9 cellular contexts compared by ENCODE assay signal in the genomic region with DNA sequence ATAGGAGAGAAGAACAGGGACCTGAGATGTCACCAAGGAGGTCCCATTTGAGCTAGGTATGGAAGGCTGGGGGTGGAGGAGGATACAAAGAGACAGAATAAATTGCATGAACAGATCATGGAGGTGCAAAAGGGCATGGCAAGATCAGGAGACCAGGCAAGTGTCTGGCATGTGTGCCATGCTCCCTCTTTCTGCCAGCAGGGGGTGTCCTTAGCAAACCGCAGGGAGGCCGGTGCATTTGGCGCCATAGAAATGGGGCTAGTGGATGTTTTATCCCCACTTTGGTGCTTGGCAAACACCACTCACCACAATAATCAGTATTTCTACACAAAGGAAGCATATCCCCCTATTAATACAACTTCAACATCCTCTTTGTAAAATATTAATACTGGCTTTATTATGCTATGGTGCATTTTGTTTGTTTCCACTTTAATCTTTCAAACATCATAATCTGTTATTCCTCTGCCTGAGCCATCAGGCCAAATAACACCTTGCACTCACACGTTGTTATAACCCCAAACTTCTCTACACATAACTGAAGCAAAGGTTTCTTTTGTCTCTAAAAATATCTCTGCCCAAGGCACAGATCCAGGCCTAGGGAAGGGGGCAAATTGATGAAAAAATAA. TPM values are rescaled to one million over a fixed set of nuclear protein-coding genes. Genes with fewer than 3 reads are reported as not detected.
DNase-seq lines count a peak whose midpoint lies in the region; ATAC-seq and TF ChIP-seq lines count a peak whose summit lies in the region.
"Had no signal": no experiment of that assay in that cellular context is flagged by ENCODE, and none has a peak within 500 bp of the region (broad histone marks: within the 10 kb centered on the region; RNA-seq: fewer than 3 reads in every experiment).

No MANE protein-coding gene starts in this region.

- H3K79me2 ChIP-seq in SK-N-SH (ENCODE audit: insufficient read depth), result no peaks in the 10 kb centered on the region

- H3F3A ChIP-seq in SK-N-SH (replicated peaks; ENCODE audit: insufficient read depth), result peaks cover 26% of the 10 kb centered on the region

- DNase-seq in CD1c-positive myeloid dendritic cell (ENCODE audit: extremely low spot score) (peak; percentile 51), HFFc6 (no peak), SK-N-SH (peak; percentile 73), iris pigment epithelial cell (ENCODE audit: low read depth) (peak; percentile 34)
- peak; percentile 14 to 54 (median 36) for DNase-seq in activated naive CD4-positive, alpha-beta T cell (lab: John Stamatoyannopoulos, UW)
- DNase-seq in stimulated activated CD8-positive, alpha-beta memory T cell treated with anti-CD3 and anti-CD28 coated beads, Interleukin-15, amount 100 ng/mL, for 48 hours (ENCODE audit: low read depth in 2 of 2), result peak; percentile 42 to 45

- peak; percentile 89 for TF ChIP-seq CTCF in HFFc6 (IDR thresholded peaks at IDR 0.05)
- peak; percentile 74 for TF ChIP-seq CTCF in SK-N-SH (IDR thresholded peaks at IDR 0.05)

- no peaks in the 10 kb centered on the region for H3K36me3 ChIP-seq in SK-N-SH (replicated peaks in 1 of 2; ENCODE audit: control insufficient read depth in 1 of 2, insufficient read depth in 2 of 2, low read length in 1 of 2)

- no peaks in the 10 kb centered on the region for H4K20me1 ChIP-seq in SK-N-SH (ENCODE audit: insufficient read depth)

- H3K9me3 ChIP-seq in SK-N-SH, result no peaks in the 10 kb centered on the region

- POLR2A ChIA-PET in SK-N-SH (lab: Yijun Ruan, JAX), result interaction anchor here (0.8 kb wide), 1 partner anchor 124 kb away, joined by 3 read pairs; the partner anchor contains the start of gene CHTOP

- 63% methylated on average over 3 of the region's 4 CpGs for WGBS in SK-N-SH (ENCODE audit: low lambda C conversion rate)

- H2AFZ ChIP-seq in SK-N-SH (ENCODE audit: low read depth), result peak overlapping the region; percentile 64; the same call in 1 of the 2 replicates

- H3K27ac Mint-ChIP-seq in HFFc6, result peak overlapping the region; percentile 56; the same call in 1 of the 2 replicates

- H3K4me3 Mint-ChIP-seq in HFFc6, result no peak overlapping the region

- no peak overlapping the region; a peak in 1 of 4 replicates for H3K4me3 ChIP-seq in SK-N-SH (ENCODE audit: low read depth in 2 of 2, low read length in 1 of 2)

- peaks cover 2% of the 10 kb centered on the region; the same call in 1 of the 2 replicates for H3K27me3 Mint-ChIP-seq in HFFc6 (ENCODE audit: insufficient read depth)

- H3K9me3 Mint-ChIP-seq in HFFc6, result no peaks in the 10 kb centered on the region

- no peaks in the 10 kb centered on the region for H3K36me3 Mint-ChIP-seq in HFFc6 (ENCODE audit: low read depth)

- H3K9ac ChIP-seq in SK-N-SH, result no peak overlapping the region

- H3K27ac ChIP-seq in SK-N-SH (ENCODE audit: low read depth in 2 of 2, low read length in 1 of 2), result no peak overlapping the region

- TF ChIP-seq RAD21 in SK-N-SH (IDR thresholded peaks at IDR 0.05; ENCODE audit: low read length), result peak; percentile 75

- ATAC-seq in GM21528 (IDR thresholded peaks at IDR 0.05; ENCODE audit: low FRiP score, unreplicated experiment), result no peak
- no peak for ATAC-seq in HG03175 (IDR thresholded peaks at IDR 0.05; ENCODE audit: unreplicated experiment)

- H3K27me3 ChIP-seq in SK-N-SH (ENCODE audit: insufficient read depth), result no peaks in the 10 kb centered on the region

- H3K4me2 ChIP-seq in SK-N-SH, result no peak overlapping the region

- H3K4me1 ChIP-seq in SK-N-SH (ENCODE audit: control insufficient read depth in 1 of 2, insufficient read depth in 2 of 2, low read depth in 1 of 2, low read length in 1 of 2), result peaks cover 4 to 20% of the 10 kb centered on the region in 2 experiments; a peak in 3 of 4 replicates

- no peaks in the 10 kb centered on the region for H3K9me2 ChIP-seq in SK-N-SH

- no peak for TF ChIP-seq EP300 in SK-N-SH (IDR thresholded peaks at IDR 0.05; ENCODE audit: borderline replicate concordance in 1 of 2, low read depth in 1 of 2, low read length in 1 of 2)

- peaks cover 67% of the 10 kb centered on the region for H3K4me1 Mint-ChIP-seq in HFFc6 (ENCODE audit: low read depth)

- CTCF ChIA-PET in SK-N-SH (lab: Yijun Ruan, JAX), result interaction anchor here (0.7 to 18.0 kb wide), 36 partner anchors 8 to 245 kb away, joined by 3 to 283 read pairs (median 6); partner anchors contain the start of genes CHTOP, PGLYRP4, S100A14 and S100A16

TF ChIP-seq in SK-N-SH, 30 proteins besides CTCF, POLR2A, EP300 and RAD21:
- TF ChIP-seq FOXJ3 (CRISPR knock-in tag; IDR thresholded peaks at IDR 0.05) (no peak), USF2 (IDR thresholded peaks at IDR 0.05; ENCODE audit: borderline replicate concordance, low read depth, low read length) (no peak), SMC3 (IDR thresholded peaks at IDR 0.05; ENCODE audit: low read depth, low read length) (peak; percentile 56), GATA2 (CRISPR knock-in tag; IDR thresholded peaks at IDR 0.05) (no peak)
- TF ChIP-seq, protein P1, sequence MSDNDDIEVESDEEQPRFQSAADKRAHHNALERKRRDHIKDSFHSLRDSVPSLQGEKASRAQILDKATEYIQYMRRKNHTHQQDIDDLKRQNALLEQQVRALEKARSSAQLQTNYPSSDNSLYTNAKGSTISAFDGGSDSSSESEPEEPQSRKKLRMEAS (IDR thresholded peaks at IDR 0.05; ENCODE audit: low read depth), result 0 out of 2 replicates have a peak, but pooled peaks have one; percentile 39

RNA-seq across cellular contexts. Expression of gene S100A6, which starts 25.9 kb away (rescaled TPM):
- 1,000 to 10,000 TPM; 1,971 to 2,311 (median 2,129) TPM for total RNA-seq in HFFc6 (2021; fragmentation: NEBNext Ultra II Directional; extraction: Animal tissue kit (Norgen Biotek cat#: 25700))
- polyA plus RNA-seq in SK-N-SH (2012; rRNA removed), result 844 and 895 TPM in 2 replicates
- polyA plus RNA-seq in SK-N-SH (2012; cell fraction: cytosol; rRNA removed), result 725 and 778 TPM in 2 replicates
- 349 and 492 TPM in 2 replicates for polyA plus RNA-seq in SK-N-SH (2012; cell fraction: nucleus; rRNA removed)

RNA-seq across cellular contexts. Expression of gene S100A5, which starts 30.9 kb away (rescaled TPM):
- total RNA-seq in HFFc6 (2021; fragmentation: NEBNext Ultra II Directional; extraction: Animal tissue kit (Norgen Biotek cat#: 25700)), result 1 to 10 TPM in 1 of 6 experiments, under 1 TPM in 5; 0.40 to 1.2 (median 0.71) TPM
- polyA plus RNA-seq in SK-N-SH (2012; rRNA removed), result 0.15 TPM in 1 of 2 replicates, not detected in the other
- 0.12 TPM in 1 of 2 replicates, not detected in the other for polyA plus RNA-seq in SK-N-SH (2012; cell fraction: cytosol; rRNA removed)
- polyA plus RNA-seq in SK-N-SH (2012; cell fraction: nucleus; rRNA removed), result not detected in 2 replicates
- total RNA-seq: skeletal muscle tissue had no signal

RNA-seq across cellular contexts. Expression of gene S100A4, which starts 35.8 kb away (rescaled TPM):
- 100 to 1,000 TPM; 394 to 846 (median 814) TPM for total RNA-seq in HFFc6 (2021; fragmentation: NEBNext Ultra II Directional; extraction: Animal tissue kit (Norgen Biotek cat#: 25700))
- polyA plus RNA-seq in SK-N-SH (2012; rRNA removed), result 24.6 and 25.4 TPM in 2 replicates
- 19.7 and 25.3 TPM in 2 replicates for polyA plus RNA-seq in SK-N-SH (2012; cell fraction: cytosol; rRNA removed)
- 8.0 and 9.0 TPM in 2 replicates for polyA plus RNA-seq in SK-N-SH (2012; cell fraction: nucleus; rRNA removed)

RNA-seq across cellular contexts. Expression of gene S100A3, which starts 39.2 kb away (rescaled TPM):
- total RNA-seq in HFFc6 (2021; fragmentation: NEBNext Ultra II Directional; extraction: Animal tissue kit (Norgen Biotek cat#: 25700)), result 1 to 10 TPM; 3.4 to 5.6 (median 5.1) TPM
- 11.8 and 13.1 TPM in 2 replicates for polyA plus RNA-seq in SK-N-SH (2012; rRNA removed)
- 7.1 and 10.2 TPM in 2 replicates for polyA plus RNA-seq in SK-N-SH (2012; cell fraction: cytosol; rRNA removed)
- 5.7 and 6.0 TPM in 2 replicates for polyA plus RNA-seq in SK-N-SH (2012; cell fraction: nucleus; rRNA removed)
- total RNA-seq: skeletal muscle tissue had no signal

RNA-seq across cellular contexts. Expression of gene S100A7, which starts 49.4 kb away (rescaled TPM):
- total RNA-seq in HFFc6 (2021; fragmentation: NEBNext Ultra II Directional; extraction: Animal tissue kit (Norgen Biotek cat#: 25700)), result not detected
- not detected in 2 replicates for polyA plus RNA-seq in SK-N-SH (2012; rRNA removed)
- not detected in 2 replicates for polyA plus RNA-seq in SK-N-SH (2012; cell fraction: cytosol; rRNA removed)
- not detected in 2 replicates for polyA plus RNA-seq in SK-N-SH (2012; cell fraction: nucleus; rRNA removed)
- total RNA-seq: skeletal muscle tissue had no signal
